In the genomic region with DNA sequence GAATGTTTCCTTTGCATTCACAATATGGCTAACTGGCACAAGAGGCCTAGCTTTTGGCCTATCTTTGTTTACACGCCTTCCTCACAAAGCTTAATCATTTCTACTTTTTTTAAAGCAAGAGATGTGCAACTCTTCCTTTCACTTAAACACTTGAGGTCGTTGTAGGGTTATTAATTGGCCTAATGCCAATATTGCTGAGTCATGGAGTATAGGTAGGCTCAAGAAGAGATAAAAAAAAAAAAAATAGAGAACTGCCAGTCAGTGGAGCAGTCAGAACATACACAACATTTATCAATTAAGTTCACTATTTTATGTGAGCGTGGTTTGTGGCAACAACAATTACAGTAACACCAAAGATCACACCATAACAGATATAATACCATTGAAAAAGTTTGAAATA, we compare ENCODE assay signal across 11 cellular contexts. TPM values are rescaled to one million over a fixed set of nuclear protein-coding genes. Genes with fewer than 3 reads are reported as not detected.
DNase-seq lines count a peak whose midpoint lies in the region; ATAC-seq and TF ChIP-seq lines count a peak whose summit lies in the region.
"Had no signal": no experiment of that assay in that cellular context is flagged by ENCODE, and none has a peak within 500 bp of the region (broad histone marks: within the 10 kb centered on the region; RNA-seq: fewer than 3 reads in every experiment).

No MANE protein-coding gene starts in this region.

- peaks cover 29% of the 10 kb centered on the region for H3K4me1 Mint-ChIP-seq in activated naive CD4-positive, alpha-beta T cell treated with anti-CD3 and anti-CD28 coated beads for 36 hours (ENCODE audit: low read depth)
- peaks cover 12 to 53% of the 10 kb centered on the region in 2 donors for H3K4me1 Mint-ChIP-seq in stimulated activated naive B cell treated with anti-CD40 and anti-IgM and Interleukin-4, amounts not matched to agents 10 μg/mL and 1 μg/mL and 100 μg/mL, for 72 hours

- no peak for TF ChIP-seq CTCF in epithelial cell of esophagus (IDR thresholded peaks at IDR 0.05; ENCODE audit: insufficient read depth, low read depth, low read length, missing control alignments)

- CTCF ChIA-PET in activated naive CD4-positive, alpha-beta T cell treated with anti-CD3 and anti-CD28 coated beads for 36 hours (lab: Charles Lee): interaction anchor here (0.8 kb wide), 1 partner anchor 60 kb away, joined by 4 read pairs; a partner anchor contains a TSS

- H3K4me3 Mint-ChIP-seq in activated naive CD4-positive, alpha-beta T cell treated with anti-CD3 and anti-CD28 coated beads for 36 hours: no peak overlapping the region
- H3K4me3 Mint-ChIP-seq in stimulated activated naive B cell treated with anti-CD40 and anti-IgM and Interleukin-4, amounts not matched to agents 10 μg/mL and 1 μg/mL and 100 μg/mL, for 72 hours: no peak overlapping the region

- peaks cover 17% of the 10 kb centered on the region for H3K36me3 Mint-ChIP-seq in activated naive CD4-positive, alpha-beta T cell treated with anti-CD3 and anti-CD28 coated beads for 36 hours (ENCODE audit: low read depth)
- H3K36me3 Mint-ChIP-seq in stimulated activated naive B cell treated with anti-CD40 and anti-IgM and Interleukin-4, amounts not matched to agents 10 μg/mL and 1 μg/mL and 100 μg/mL, for 72 hours: peaks cover 30 to 43% of the 10 kb centered on the region in 2 donors

- no peaks in the 10 kb centered on the region for H3K27me3 Mint-ChIP-seq in activated naive CD4-positive, alpha-beta T cell treated with anti-CD3 and anti-CD28 coated beads for 36 hours (ENCODE audit: low read depth)
- no peaks in the 10 kb centered on the region for H3K27me3 Mint-ChIP-seq in stimulated activated naive B cell treated with anti-CD40 and anti-IgM and Interleukin-4, amounts not matched to agents 10 μg/mL and 1 μg/mL and 100 μg/mL, for 72 hours

- no peak for DNase-seq in activated naive CD4-positive, alpha-beta T cell treated with anti-CD3 and anti-CD28 coated beads for 36 hours
- no peak for DNase-seq in activated naive CD4-positive, alpha-beta T cell treated with anti-CD3 and anti-CD28 coated beads, Interleukin-2, amount 50 U/mL, for 16 hours
- DNase-seq in RPMI8226 (peak; percentile 38), epithelial cell of esophagus (ENCODE audit: low read depth) (peak; percentile 85), hepatic stellate cell (ENCODE audit: low spot score) (no peak), mesenteric fat pad (ENCODE audit: low spot score) (no peak)
- no peak for DNase-seq in stimulated activated naive B cell treated with anti-CD40 and anti-IgM and Interleukin-4, amounts not matched to agents 10 μg/mL and 1 μg/mL and 100 μg/mL, for 72 hours
- DNase-seq in effector CD8-positive, alpha-beta T cell (lab: John Stamatoyannopoulos, UW): no peak
- DNase-seq: NCI-H1930, pancreas had no signal

- ATAC-seq in stimulated activated naive B cell treated with anti-CD40 and anti-IgM and Interleukin-4, amounts not matched to agents 10 μg/mL and 1 μg/mL and 100 μg/mL, for 72 hours (replicated peaks): no peak

- intact Hi-C loops in activated naive CD4-positive, alpha-beta T cell treated with anti-CD3 and anti-CD28 coated beads for 36 hours (cut with micrococcal nuclease): no loop called here

- no peaks in the 10 kb centered on the region for H3K9me3 Mint-ChIP-seq in activated naive CD4-positive, alpha-beta T cell treated with anti-CD3 and anti-CD28 coated beads for 36 hours
- H3K9me3 Mint-ChIP-seq in stimulated activated naive B cell treated with anti-CD40 and anti-IgM and Interleukin-4, amounts not matched to agents 10 μg/mL and 1 μg/mL and 100 μg/mL, for 72 hours: no peaks in the 10 kb centered on the region

- no peak overlapping the region for H3K4me3 ChIP-seq in epithelial cell of esophagus (ENCODE audit: low read length)
- H3K4me3 ChIP-seq: HAP-1, pancreas had no signal

- H3K27ac Mint-ChIP-seq in activated naive CD4-positive, alpha-beta T cell treated with anti-CD3 and anti-CD28 coated beads for 36 hours: peak overlapping the region; percentile 32
- H3K27ac Mint-ChIP-seq in stimulated activated naive B cell treated with anti-CD40 and anti-IgM and Interleukin-4, amounts not matched to agents 10 μg/mL and 1 μg/mL and 100 μg/mL, for 72 hours: peak overlapping the region; percentile 60

RNA-seq across cellular contexts. Expression of a gene that starts 5.9 kb away (rescaled TPM):
- total RNA-seq in activated naive CD4-positive, alpha-beta T cell treated with anti-CD3 and anti-CD28 coated beads for 36 hours: 10 to 100 TPM; 14.7 to 15.8 TPM
- 37.3 TPM for total RNA-seq in mesenteric fat pad

RNA-seq across cellular contexts. Expression of a gene that starts 6.2 kb away (rescaled TPM):
- 1 to 10 TPM; 8.1 to 8.2 TPM for total RNA-seq in activated naive CD4-positive, alpha-beta T cell treated with anti-CD3 and anti-CD28 coated beads for 36 hours
- 34.6 TPM for total RNA-seq in mesenteric fat pad

Comparison
In these comparisons a context has a peak if more than half of its experiments do, and no peak if none do; other contexts are left out.
1. DNase-seq: peak in RPMI8226 (single experiment) and epithelial cell of esophagus (single experiment); none in activated naive CD4-positive, alpha-beta T cell treated with anti-CD3 and anti-CD28 coated beads for 36 hours (single experiment), activated naive CD4-positive, alpha-beta T cell treated with anti-CD3 and anti-CD28 coated beads, Interleukin-2, amount 50 U/mL, for 16 hours (single experiment), stimulated activated naive B cell treated with anti-CD40 and anti-IgM and Interleukin-4, amounts not matched to agents 10 μg/mL and 1 μg/mL and 100 μg/mL, for 72 hours (single experiment), hepatic stellate cell (single experiment), mesenteric fat pad (single experiment) and effector CD8-positive, alpha-beta T cell (single experiment).